1 cellular context compared by ENCODE assay signal in genomic region chr6:42158011-42158410, GRCh38.
TF ChIP-seq lines count a peak whose summit lies in the region.

No MANE protein-coding gene starts in this region.

TF ChIP-seq in IMR-90, 13 proteins besides CTCF, POLR2A, EP300 and RAD21:
- TF ChIP-seq RCOR1 (IDR thresholded peaks at IDR 0.05; ENCODE audit: insufficient replicate concordance, low read length) (no peak), MXI1 (IDR thresholded peaks at IDR 0.05; ENCODE audit: borderline replicate concordance, low read depth, low read length) (no peak), CEBPB (IDR thresholded peaks at IDR 0.05; ENCODE audit: low read depth, low read length) (no peak), RFX5 (IDR thresholded peaks at IDR 0.05; ENCODE audit: low read depth, low read length) (no peak), MAFK (IDR thresholded peaks at IDR 0.05; ENCODE audit: low read depth, low read length) (no peak), MAZ (IDR thresholded peaks at IDR 0.05; ENCODE audit: borderline replicate concordance, low read depth, low read length) (no peak)
